11 cellular contexts compared by ENCODE assay signal in genomic region chr3:58497074-58497473, GRCh38. TPM values are rescaled to one million over a fixed set of nuclear protein-coding genes. Genes with fewer than 3 reads are reported as not detected.
DNase-seq lines count a peak whose midpoint lies in the region; ATAC-seq and TF ChIP-seq lines count a peak whose summit lies in the region.
"Had no signal": no experiment of that assay in that cellular context is flagged by ENCODE, and none has a peak within 500 bp of the region (broad histone marks: within the 10 kb centered on the region; RNA-seq: fewer than 3 reads in every experiment).

No MANE protein-coding gene starts in this region.

- H3K4me3 Mint-ChIP-seq in nephron (peak overlapping the region in 2 of 3 experiments; percentile 3 to 9), Calu3 (ENCODE audit: low read depth, unreplicated experiment) (no peak overlapping the region), natural killer cell (no peak overlapping the region)

- ATAC-seq in GM21825 (IDR thresholded peaks at IDR 0.05; ENCODE audit: unreplicated experiment), result no peak
- no peak for ATAC-seq in natural killer cell

- H3K27ac ChIP-seq in coronary artery, result peak overlapping the region in 1 of 2 donors; percentile 23

- CTCF ChIA-PET in Calu3 (lab: Charles Lee), result no interaction called here

- H3K4me3 ChIP-seq in coronary artery, result peak overlapping the region; percentile 6
- H3K4me3 ChIP-seq: upper lobe of left lung had no signal

- intact Hi-C loops in Calu3 (cut with micrococcal nuclease; ENCODE audit: unreplicated experiment), result no loop called here
- intact Hi-C loops in natural killer cell (cut with micrococcal nuclease), result no loop called here

- TF ChIP-seq CTCF in coronary artery (IDR thresholded peaks at IDR 0.05) (no peak), nephron (IDR thresholded peaks at IDR 0.05; ENCODE audit: unreplicated experiment in 3 of 3) (no peak), Calu3 (IDR thresholded peaks at IDR 0.05; ENCODE audit: unreplicated experiment) (no peak), natural killer cell (IDR thresholded peaks at IDR 0.05) (no peak)

- no TSS peak for BruUV-seq in Calu3 (replicated peaks; lab: Mats Ljungman, UMichigan)

- H3K4me1 Mint-ChIP-seq in nephron, result peaks cover 56% of the 10 kb centered on the region
- peaks cover 17% of the 10 kb centered on the region for H3K4me1 Mint-ChIP-seq in Calu3 (ENCODE audit: low read depth, unreplicated experiment)
- peaks cover 47 to 53% of the 10 kb centered on the region in 2 donors for H3K4me1 Mint-ChIP-seq in natural killer cell

- peak; percentile 24 for DNase-seq in DMS79 (lab: John Stamatoyannopoulos, UW)
- peak; percentile 7 for DNase-seq in M059J (ENCODE audit: low read depth)
- no peak for DNase-seq in coronary artery (ENCODE audit: low spot score)
- DNase-seq in CD1c-positive myeloid dendritic cell (ENCODE audit: extremely low spot score), result no peak
- no peak for DNase-seq in Calu3
- DNase-seq in natural killer cell, result no peak
- DNase-seq: EL; stimulated activated CD4-positive, alpha-beta T cell treated with anti-CD3 and anti-CD28 coated beads, Interleukin-4, amount 100 ng/mL, for 4 hours; upper lobe of left lung had no signal

- H3K36me3 Mint-ChIP-seq in nephron (ENCODE audit: low read depth), result peaks cover 29% of the 10 kb centered on the region
- peaks cover 12% of the 10 kb centered on the region for H3K36me3 Mint-ChIP-seq in Calu3 (ENCODE audit: insufficient read depth, unreplicated experiment)
- peaks cover 7% of the 10 kb centered on the region for H3K36me3 Mint-ChIP-seq in natural killer cell

- H3K27me3 Mint-ChIP-seq in nephron (ENCODE audit: low read depth) (no peaks in the 10 kb centered on the region), Calu3 (ENCODE audit: unreplicated experiment) (no peaks in the 10 kb centered on the region), natural killer cell (ENCODE audit: low read depth in 2 of 2) (no peaks in the 10 kb centered on the region)

- H3K9me3 Mint-ChIP-seq in nephron, result no peaks in the 10 kb centered on the region
- H3K9me3 Mint-ChIP-seq in Calu3 (ENCODE audit: low read depth, unreplicated experiment), result no peaks in the 10 kb centered on the region
- H3K9me3 Mint-ChIP-seq in natural killer cell, result no peaks in the 10 kb centered on the region

- peak overlapping the region; percentile 49 to 89 (median 85) for H3K27ac Mint-ChIP-seq in nephron
- H3K27ac Mint-ChIP-seq in Calu3 (ENCODE audit: unreplicated experiment), result no peak overlapping the region
- H3K27ac Mint-ChIP-seq in natural killer cell, result no peak overlapping the region

RNA-seq across cellular contexts. Expression of gene KCTD6, which starts 5.2 kb away (rescaled TPM):
- total RNA-seq in M059J (2014; rRNA removed; shearing (Covaris generic)), result 5.7 and 11.6 TPM in 2 replicates
- total RNA-seq in Calu3 (2022) (10.7 and 11.4 TPM in 2 replicates), natural killer cell (10 to 100 TPM in 1 of 3 donors, 1 to 10 TPM in 2; 4.5 to 12.9 (median 7.5) TPM)

RNA-seq across cellular contexts. Expression of gene ACOX2, which starts 39.9 kb away (rescaled TPM):
- total RNA-seq in M059J (2014; rRNA removed; shearing (Covaris generic)), result 2.8 and 18.5 TPM in 2 replicates
- 1.1 and 1.4 TPM in 2 replicates for total RNA-seq in Calu3 (2022)
- total RNA-seq in natural killer cell, result not detected

Comparison
In these comparisons a context has a peak if more than half of its experiments do, and no peak if none do; other contexts are left out.
1. DNase-seq: peak in DMS79 (single experiment) and M059J (single experiment); none in coronary artery (single experiment), CD1c-positive myeloid dendritic cell (single experiment), Calu3 (single experiment) and natural killer cell (single experiment).
2. H3K27ac Mint-ChIP-seq: peak in nephron (3 of 3); none in Calu3 (single experiment) and natural killer cell (0 of 2).
3. H3K4me3 Mint-ChIP-seq: peak in nephron (2 of 3); none in Calu3 (single experiment) and natural killer cell (single experiment).